In genomic region chr12:113837528-113838296, GRCh38 we compare ENCODE assay signal across 19 cellular contexts.
A peak's percentile ranks its signal among the peaks of the same experiment; 100 is the strongest.
DNase-seq lines count a peak whose midpoint lies in the region; ATAC-seq and TF ChIP-seq lines count a peak whose summit lies in the region.
"Had no signal": no experiment of that assay in that cellular context is flagged by ENCODE, and none has a peak within 500 bp of the region (broad histone marks: within the 10 kb centered on the region; RNA-seq: fewer than 3 reads in every experiment).

No MANE protein-coding gene starts in this region.

- H3K4me2 ChIP-seq in neural progenitor cell = no peak overlapping the region

- H3K36me3 Mint-ChIP-seq in CD4-positive, CD25-positive, alpha-beta regulatory T cell = peaks cover 28% of the 10 kb centered on the region
- H3K36me3 Mint-ChIP-seq in neural progenitor cell = no peaks in the 10 kb centered on the region
- H3K36me3 Mint-ChIP-seq: activated naive CD8-positive, alpha-beta T cell treated with anti-CD3 and anti-CD28 coated beads, Interleukin-2, amount 10 ng/mL, durations not matched to agents 7 days and 5 days had no signal

- H3F3A ChIP-seq in neural progenitor cell (ENCODE audit: low read depth) = peaks cover 21% of the 10 kb centered on the region

- peaks cover 0 to 5% (median 0%) of the 10 kb centered on the region in 4 donors for H3K4me1 Mint-ChIP-seq in CD4-positive, CD25-positive, alpha-beta regulatory T cell
- H3K4me1 Mint-ChIP-seq in neural progenitor cell = peaks cover 47% of the 10 kb centered on the region

- H3K27ac Mint-ChIP-seq in CD4-positive, CD25-positive, alpha-beta regulatory T cell = peak overlapping the region in 2 of 3 donors; percentile 25 to 55
- H3K27ac Mint-ChIP-seq in neural progenitor cell = no peak overlapping the region
- H3K27ac Mint-ChIP-seq: activated naive CD8-positive, alpha-beta T cell treated with anti-CD3 and anti-CD28 coated beads, Interleukin-2, amount 10 ng/mL, durations not matched to agents 7 days and 5 days; T-helper 17 cell had no signal

- H3K27me3 Mint-ChIP-seq in CD4-positive, CD25-positive, alpha-beta regulatory T cell = no peaks in the 10 kb centered on the region
- H3K27me3 Mint-ChIP-seq in neural progenitor cell (ENCODE audit: insufficient read depth, low read depth) = peaks cover 11% of the 10 kb centered on the region
- H3K27me3 Mint-ChIP-seq: activated naive CD8-positive, alpha-beta T cell treated with anti-CD3 and anti-CD28 coated beads, Interleukin-2, amount 10 ng/mL, durations not matched to agents 7 days and 5 days; T-helper 17 cell had no signal

- peaks cover 3% of the 10 kb centered on the region for H4K20me1 ChIP-seq in neural progenitor cell (ENCODE audit: low read depth)

- peaks cover 3% of the 10 kb centered on the region for H3K36me3 ChIP-seq in CD4-positive, CD25-positive, alpha-beta regulatory T cell (ENCODE audit: control insufficient read depth, insufficient read depth, low read length)
- no peaks in the 10 kb centered on the region for H3K36me3 ChIP-seq in neural progenitor cell

- no peaks in the 10 kb centered on the region for H3K27me3 ChIP-seq in CD4-positive, CD25-positive, alpha-beta regulatory T cell (ENCODE audit: control insufficient read depth, insufficient read depth, low read length)
- H3K27me3 ChIP-seq in neural progenitor cell = no peaks in the 10 kb centered on the region
- H3K27me3 ChIP-seq: testis had no signal

- no peak overlapping the region for H3K4me3 ChIP-seq in CD4-positive, CD25-positive, alpha-beta regulatory T cell (ENCODE audit: low read depth, low read length)
- H3K4me3 ChIP-seq in choroid plexus epithelial cell (ENCODE audit: low read depth, low read length) = no peak overlapping the region
- no peak overlapping the region for H3K4me3 ChIP-seq in neural progenitor cell
- H3K4me3 ChIP-seq: lower lobe of right lung, testis had no signal

- no peak for DNase-seq in CD4-positive, CD25-positive, alpha-beta regulatory T cell
- DNase-seq in Kasumi-1 (lab: John Stamatoyannopoulos, UW) = peak; percentile 8 to 9
- no peak for DNase-seq in choroid plexus epithelial cell (ENCODE audit: low read depth)
- no peak for DNase-seq in neural progenitor cell (ENCODE audit: low spot score)
- no peak for DNase-seq in NCI-H510A treated with DMSO at 0.1 percent for 48 hours (lab: John Stamatoyannopoulos, UW)
- no peak for DNase-seq in activated T-cell treated with anti-CD3 and anti-CD28 coated beads, Interleukin-2, amount 50 U/mL, for 48 hours
- no peak for DNase-seq in putamen (ENCODE audit: low spot score)
- no peak for DNase-seq in stimulated activated naive CD8-positive, alpha-beta T cell treated with anti-CD3 and anti-CD28 coated beads, Interleukin-15, Interleukin-2, amounts not matched to agents 100 U/mL and 50 U/mL, for 24 hours
- DNase-seq: activated CD4-positive, alpha-beta T cell treated with anti-CD3 and anti-CD28 coated beads for 1 hour; activated naive CD8-positive, alpha-beta T cell treated with anti-CD3 and anti-CD28 coated beads, Interleukin-2, amount 10 ng/mL, durations not matched to agents 7 days and 5 days; DMS79; lower lobe of right lung; NCI-H1930; NCI-H510A; posterior cingulate gyrus; SHP77; T-helper 17 cell; testis had no signal

- no peaks in the 10 kb centered on the region for H3K9me3 ChIP-seq in CD4-positive, CD25-positive, alpha-beta regulatory T cell (ENCODE audit: control insufficient read depth in 2 of 2, low read length in 2 of 2)
- H3K9me3 ChIP-seq in neural progenitor cell (ENCODE audit: low read depth) = no peaks in the 10 kb centered on the region
- H3K9me3 ChIP-seq: lower lobe of right lung, testis had no signal

- no peak overlapping the region for H2AFZ ChIP-seq in neural progenitor cell (replicated peaks)

- TF ChIP-seq CTCF in choroid plexus epithelial cell (conservative IDR thresholded peaks at IDR 0.05; ENCODE audit: low read depth, low read length) = peak; percentile 50
- TF ChIP-seq CTCF in neural progenitor cell (IDR thresholded peaks at IDR 0.05) = peak; percentile 20

- no peak overlapping the region for H3K4me3 Mint-ChIP-seq in CD4-positive, CD25-positive, alpha-beta regulatory T cell
- H3K4me3 Mint-ChIP-seq in neural progenitor cell = peak overlapping the region; percentile 43
- H3K4me3 Mint-ChIP-seq: activated naive CD8-positive, alpha-beta T cell treated with anti-CD3 and anti-CD28 coated beads, Interleukin-2, amount 10 ng/mL, durations not matched to agents 7 days and 5 days; T-helper 17 cell had no signal

- H3K79me2 ChIP-seq in neural progenitor cell (ENCODE audit: low read depth) = no peaks in the 10 kb centered on the region

- H3K4me1 ChIP-seq in CD4-positive, CD25-positive, alpha-beta regulatory T cell (ENCODE audit: control insufficient read depth, insufficient read depth, low read length, poor library complexity, severe bottlenecking) = no peaks in the 10 kb centered on the region
- H3K4me1 ChIP-seq in neural progenitor cell = peaks cover 16% of the 10 kb centered on the region
- H3K4me1 ChIP-seq: lower lobe of right lung, testis had no signal

- H3K27ac ChIP-seq in CD4-positive, CD25-positive, alpha-beta regulatory T cell (ENCODE audit: insufficient read depth, low read length, poor library complexity, severe bottlenecking) = no peak overlapping the region
- H3K27ac ChIP-seq in neural progenitor cell = no peak overlapping the region
- H3K27ac ChIP-seq: C4-2B, lower lobe of right lung, testis had no signal

- H3K9me3 Mint-ChIP-seq in CD4-positive, CD25-positive, alpha-beta regulatory T cell = no peaks in the 10 kb centered on the region
- no peaks in the 10 kb centered on the region for H3K9me3 Mint-ChIP-seq in neural progenitor cell
- H3K9me3 Mint-ChIP-seq: activated naive CD8-positive, alpha-beta T cell treated with anti-CD3 and anti-CD28 coated beads, Interleukin-2, amount 10 ng/mL, durations not matched to agents 7 days and 5 days had no signal

- ATAC-seq in CD4-positive, CD25-positive, alpha-beta regulatory T cell (ENCODE audit: low read depth in 2 of 2) = no peak
- no peak for ATAC-seq in stimulated activated naive CD8-positive, alpha-beta T cell treated with anti-CD3 and anti-CD28 coated beads, Interleukin-15, Interleukin-2, amounts not matched to agents 100 U/mL and 50 U/mL, for 24 hours
- ATAC-seq: lower lobe of right lung, T-helper 17 cell had no signal

- no peak overlapping the region for H3K9ac ChIP-seq in neural progenitor cell

Comparison
In these comparisons a context has a peak if more than half of its experiments do, and no peak if none do; other contexts are left out.
1. DNase-seq: peak in Kasumi-1 (2 of 2); none in CD4-positive, CD25-positive, alpha-beta regulatory T cell (0 of 3), choroid plexus epithelial cell (single experiment), neural progenitor cell (single experiment), NCI-H510A treated with DMSO at 0.1 percent for 48 hours (single experiment), activated T-cell treated with anti-CD3 and anti-CD28 coated beads, Interleukin-2, amount 50 U/mL, for 48 hours (0 of 2), putamen (single experiment) and stimulated activated naive CD8-positive, alpha-beta T cell treated with anti-CD3 and anti-CD28 coated beads, Interleukin-15, Interleukin-2, amounts not matched to agents 100 U/mL and 50 U/mL, for 24 hours (single experiment).